In the genomic region with DNA sequence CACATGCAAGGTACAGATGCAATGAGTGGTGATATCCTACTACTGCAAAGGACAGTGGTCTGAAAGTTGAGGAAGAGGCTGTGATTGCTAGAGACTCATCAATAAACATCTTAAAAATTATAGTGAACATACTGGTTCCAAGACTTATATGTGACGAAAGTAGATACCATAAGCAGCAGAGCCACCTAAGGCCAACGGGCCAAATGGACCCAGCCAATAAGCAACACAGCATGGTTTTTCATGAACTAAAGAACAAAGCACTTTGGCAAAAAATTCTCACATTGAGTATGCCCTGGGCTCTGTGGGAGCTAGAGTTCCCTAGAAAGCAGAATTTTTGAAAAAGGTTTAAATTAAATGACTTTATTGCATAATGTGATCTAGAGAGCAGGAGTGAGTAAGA, we compare ENCODE assay signal across 18 cellular contexts.
DNase-seq lines count a peak whose midpoint lies in the region; FAIRE-seq and TF ChIP-seq lines count a peak whose summit lies in the region.
"Had no signal": no experiment of that assay in that cellular context is flagged by ENCODE, and none has a peak within 500 bp of the region (broad histone marks: within the 10 kb centered on the region; RNA-seq: fewer than 3 reads in every experiment).

No MANE protein-coding gene starts in this region.

- H3K4me3 ChIP-seq in tibial nerve = no peak overlapping the region
- H3K4me3 ChIP-seq: heart right ventricle had no signal

- TF ChIP-seq CTCF in AG09319 (IDR thresholded peaks at IDR 0.05; ENCODE audit: low read depth, low read length) (peak; percentile 35), tibial nerve (IDR thresholded peaks at IDR 0.05) (peak in 1 of 5 experiments; percentile 11)

- FAIRE-seq in H54 (lab: Jason Lieb, UNC) = peak; percentile 33
- FAIRE-seq: TTC549 had no signal

- TF ChIP-seq POLR2A in H54 (IDR thresholded peaks at IDR 0.05; ENCODE audit: low read depth, low read length) = no peak
- no peak for TF ChIP-seq POLR2A in tibial nerve (IDR thresholded peaks at IDR 0.05)

- intact Hi-C loops in posterior vena cava (cut with DNase I) = no loop called here

- H3K27me3 ChIP-seq in tibial nerve = no peaks in the 10 kb centered on the region
- H3K27me3 ChIP-seq: BE2C, heart right ventricle had no signal

- H3K36me3 ChIP-seq in tibial nerve = no peaks in the 10 kb centered on the region
- H3K36me3 ChIP-seq: BE2C, heart right ventricle had no signal

- no peak overlapping the region for H3K27ac ChIP-seq in tibial nerve
- H3K27ac ChIP-seq: heart right ventricle, KMS-11, RWPE1 had no signal

- H3K9me3 ChIP-seq in tibial nerve = no peaks in the 10 kb centered on the region
- H3K9me3 ChIP-seq: BE2C had no signal

- 63 to 79% methylated on average over 2 of the region's 2 CpGs for WGBS in tibial nerve, 2 donors

- no peak for DNase-seq in AG09319 (ENCODE audit: extremely low read depth, low read depth)
- DNase-seq in H54 (ENCODE audit: insufficient read length, low spot score) = no peak
- DNase-seq in SK-MEL-5 (ENCODE audit: low read depth, low spot score) = peak; percentile 36
- peak; percentile 34 for DNase-seq in globus pallidus (ENCODE audit: low spot score)
- DNase-seq in NCI-H1436 treated with DMSO at 0.1 percent for 48 hours (lab: John Stamatoyannopoulos, UW) = no peak
- DNase-seq in tibial nerve (ENCODE audit: low spot score in 2 of 2) = no peak
- no peak for DNase-seq in posterior vena cava (ENCODE audit: low spot score)
- DNase-seq in iPS-NIHi7 (ENCODE audit: extremely low spot score) = no peak
- DNase-seq: activated naive CD4-positive, alpha-beta T cell treated with anti-CD3 and anti-CD28 coated beads, Interleukin-2, amount 10 ng/mL, durations not matched to agents 7 days and 5 days; BE2C; erythroblast; heart right ventricle; left ventricle myocardium superior; nephron progenitor cell; stimulated activated naive CD8-positive, alpha-beta T cell treated with anti-CD3 and anti-CD28 coated beads, Interleukin-15, Interleukin-2, amounts not matched to agents 100 U/mL and 50 U/mL, for 24 hours had no signal

- H3K4me1 ChIP-seq in tibial nerve = no peaks in the 10 kb centered on the region
- H3K4me1 ChIP-seq: BE2C, heart right ventricle had no signal

- no peak for TF ChIP-seq EP300 in tibial nerve (IDR thresholded peaks at IDR 0.05)

- in situ Hi-C loops in SK-MEL-5 (cut with HindIII; ENCODE audit: low pct_unique_long_range_greater_than_20kb, low sequenced_read_pairs) = no loop called here

Comparison
In these comparisons a context has a peak if more than half of its experiments do, and no peak if none do; other contexts are left out.
1. DNase-seq: peak in SK-MEL-5 (single experiment) and globus pallidus (single experiment); none in AG09319 (single experiment), H54 (single experiment), NCI-H1436 treated with DMSO at 0.1 percent for 48 hours (single experiment), tibial nerve (0 of 2), posterior vena cava (single experiment) and iPS-NIHi7 (single experiment).